In genomic region chr16:23836404-23837291, GRCh38 we compare ENCODE assay signal across 1 cellular context.
TF ChIP-seq lines count a peak whose summit lies in the region.

No MANE protein-coding gene starts in this region.

TF ChIP-seq in K562, 482 proteins besides CTCF, POLR2A, EP300 and RAD21 (continued from another document and continues in another):
- no peak for TF ChIP-seq ZNF79 (CRISPR knock-in tag; IDR thresholded peaks at IDR 0.05; ENCODE audit: low read depth)
- no peak for TF ChIP-seq U2AF1 (optimal IDR thresholded peaks at IDR 0.05; ENCODE audit: low read depth, low read length)
- 0 out of 4 replicates have a peak, but pooled peaks of 1 of the 2 experiments have one; percentile 5 for TF ChIP-seq RCOR1 (IDR thresholded peaks at IDR 0.05; ENCODE audit: borderline replicate concordance in 1 of 2, low read depth in 2 of 2, low read length in 2 of 2)
- peak; percentile 36 for TF ChIP-seq TAF9B (IDR thresholded peaks at IDR 0.05; ENCODE audit: partially characterized antibody)
- peak; percentile 58; the same call in 1 of the 2 replicates for TF ChIP-seq SMC3 (conservative IDR thresholded peaks at IDR 0.05; ENCODE audit: insufficient read depth, low read depth, low read length)
- peak; percentile 16 for TF ChIP-seq PRDM10 (IDR thresholded peaks at IDR 0.05; ENCODE audit: partially characterized antibody)
- TF ChIP-seq HNRNPL (IDR thresholded peaks at IDR 0.05; ENCODE audit: low read depth, low read length), result peak; percentile 93
- peak; percentile 49; the same call in 1 of the 2 replicates for TF ChIP-seq NFRKB (IDR thresholded peaks at IDR 0.05; ENCODE audit: low read depth)
- TF ChIP-seq ZSCAN32 (CRISPR knock-in tag; IDR thresholded peaks at IDR 0.05), result no peak
- TF ChIP-seq JUND (IDR thresholded peaks at IDR 0.05; ENCODE audit: borderline replicate concordance, low read depth, low read length), result no peak
- peak; percentile 8; the same call in 1 of the 3 replicates for TF ChIP-seq JUND (tag; IDR thresholded peaks at IDR 0.05; ENCODE audit: borderline replicate concordance, low read depth, low read length)
- peak; percentile 21; the same call in 1 of the 2 replicates for TF ChIP-seq ZBTB7A (IDR thresholded peaks at IDR 0.05; ENCODE audit: borderline replicate concordance, control insufficient read depth, low read depth, low read length)
- peak in 1 of 2 experiments; percentile 75; a peak in 1 of 4 replicates for TF ChIP-seq KDM4B (IDR thresholded peaks at IDR 0.05; ENCODE audit: borderline replicate concordance in 2 of 2, low read depth in 1 of 2)
- no peak for TF ChIP-seq DEAF1 (CRISPR knock-in tag; IDR thresholded peaks at IDR 0.05)
- peak in 1 of 2 experiments; percentile 65; a peak in 1 of 4 replicates for TF ChIP-seq SIN3A (IDR thresholded peaks at IDR 0.05; ENCODE audit: borderline replicate concordance in 2 of 2, control insufficient read depth in 1 of 2, low read depth in 2 of 2, low read length in 2 of 2)
- no peak for TF ChIP-seq ZNF143 (CRISPR knock-in tag; IDR thresholded peaks at IDR 0.05)
- TF ChIP-seq MYNN (IDR thresholded peaks at IDR 0.05), result peak; percentile 80
- TF ChIP-seq MYNN (CRISPR knock-in tag; IDR thresholded peaks at IDR 0.05), result no peak
- no peak for TF ChIP-seq CREM (IDR thresholded peaks at IDR 0.05; ENCODE audit: low read depth)
- no peak for TF ChIP-seq KAT7 (CRISPR knock-in tag; IDR thresholded peaks at IDR 0.05; ENCODE audit: borderline replicate concordance)
- TF ChIP-seq NFIC (IDR thresholded peaks at IDR 0.05), result peak; percentile 41; the same call in 1 of the 2 replicates
- peak; percentile 24; the same call in 1 of the 2 replicates for TF ChIP-seq TOE1 (IDR thresholded peaks at IDR 0.05; ENCODE audit: borderline replicate concordance)
- no peak for TF ChIP-seq TOE1 (CRISPR knock-in tag; IDR thresholded peaks at IDR 0.05; ENCODE audit: borderline replicate concordance, low read depth)
- no peak for TF ChIP-seq ZNF561 (CRISPR knock-in tag; conservative IDR thresholded peaks at IDR 0.05)
- no peak for TF ChIP-seq ZZZ3 (IDR thresholded peaks at IDR 0.05)
- no peak; the same call in 1 of the 2 replicates for TF ChIP-seq NBN (IDR thresholded peaks at IDR 0.05; ENCODE audit: low read depth)
- TF ChIP-seq ZNF830 (CRISPR knock-in tag; IDR thresholded peaks at IDR 0.05), result no peak
- TF ChIP-seq ZBTB2 (IDR thresholded peaks at IDR 0.05), result peak; percentile 55
- TF ChIP-seq NCOA1 (IDR thresholded peaks at IDR 0.05; ENCODE audit: low read depth), result no peak
- TF ChIP-seq CHD1 (IDR thresholded peaks at IDR 0.05; ENCODE audit: low read length), result peak; percentile 80
- TF ChIP-seq SPI1 (IDR thresholded peaks at IDR 0.05; ENCODE audit: borderline replicate concordance, low read depth, low read length), result peak; percentile 69
- TF ChIP-seq POLR2G (IDR thresholded peaks at IDR 0.05; ENCODE audit: low read depth, low read length), result peak; percentile 80
- no peak for TF ChIP-seq TAF15 (IDR thresholded peaks at IDR 0.05; ENCODE audit: low read depth, low read length)
- TF ChIP-seq ETV5 (CRISPR knock-in tag; IDR thresholded peaks at IDR 0.05; ENCODE audit: low read depth), result peak; percentile 66; the same call in 1 of the 2 replicates
- TF ChIP-seq KLF1 (tag; IDR thresholded peaks at IDR 0.05), result no peak
- no peak for TF ChIP-seq E2F6 (IDR thresholded peaks at IDR 0.05; ENCODE audit: borderline replicate concordance in 1 of 2, extremely low read depth in 1 of 2, insufficient read depth in 1 of 2, insufficient read length in 1 of 2, low read depth in 1 of 2, low read length in 1 of 2, poor library complexity in 1 of 2, severe bottlenecking in 1 of 2)
- no peak for TF ChIP-seq ZNF347 (CRISPR knock-in tag; IDR thresholded peaks at IDR 0.05; ENCODE audit: low read depth)
- no peak for TF ChIP-seq HLTF (IDR thresholded peaks at IDR 0.05)
- TF ChIP-seq HDAC3 (IDR thresholded peaks at IDR 0.05; ENCODE audit: borderline replicate concordance, partially characterized antibody), result peak; percentile 27
- TF ChIP-seq ZNF23 (CRISPR knock-in tag; IDR thresholded peaks at IDR 0.05), result no peak
- peak; percentile 4 for TF ChIP-seq FIP1L1 (IDR thresholded peaks at IDR 0.05; ENCODE audit: low read depth, low read length, poor library complexity, severe bottlenecking)
- 0 out of 2 replicates have a peak, but pooled peaks have one; percentile 42 for TF ChIP-seq RNF2 (IDR thresholded peaks at IDR 0.05)
- peak; percentile 8; the same call in 1 of the 2 replicates for TF ChIP-seq PHF8 (IDR thresholded peaks at IDR 0.05; ENCODE audit: borderline replicate concordance, low read length)
- no peak for TF ChIP-seq YY1 (IDR thresholded peaks at IDR 0.05; ENCODE audit: borderline replicate concordance in 1 of 3, control insufficient read depth in 1 of 3, extremely low read depth in 1 of 3, insufficient read depth in 3 of 3, insufficient read length in 1 of 3, insufficient replicate concordance in 2 of 3, low read depth in 1 of 3, low read length in 2 of 3)
- peak; percentile 15 to 44; a peak in 1 of 4 replicates for TF ChIP-seq UBTF (IDR thresholded peaks at IDR 0.05; ENCODE audit: borderline replicate concordance in 1 of 2, low read depth in 2 of 2, low read length in 2 of 2)
- peak; percentile 61 for TF ChIP-seq SMAD1 (IDR thresholded peaks at IDR 0.05; ENCODE audit: low read depth, low read length, partially characterized antibody)
- TF ChIP-seq BRF1 (IDR thresholded peaks at IDR 0.05; ENCODE audit: borderline replicate concordance, extremely low read depth, insufficient read length), result no peak
- peak; percentile 76 for TF ChIP-seq GABPA (tag; conservative IDR thresholded peaks at IDR 0.05; ENCODE audit: low read depth)
- TF ChIP-seq TCF7 (IDR thresholded peaks at IDR 0.05; ENCODE audit: borderline replicate concordance), result no peak
- TF ChIP-seq SMARCE1 (IDR thresholded peaks at IDR 0.05), result peak; percentile 56; the same call in 1 of the 2 replicates
- peak; percentile 91 for TF ChIP-seq VEZF1 (CRISPR knock-in tag; IDR thresholded peaks at IDR 0.05)
- TF ChIP-seq ZBTB5 (IDR thresholded peaks at IDR 0.05), result no peak
- no peak for TF ChIP-seq ZEB2 (IDR thresholded peaks at IDR 0.05)
- TF ChIP-seq MAZ (CRISPR knock-in tag; conservative IDR thresholded peaks at IDR 0.05 in 1 of 2, IDR thresholded peaks at IDR 0.05 in 1 of 2), result peak; percentile 35 to 68; a peak in 1 of 4 replicates
- no peak for TF ChIP-seq ZNF431 (CRISPR knock-in tag; IDR thresholded peaks at IDR 0.05)
- TF ChIP-seq BRD9 (IDR thresholded peaks at IDR 0.05; ENCODE audit: low read depth, partially characterized antibody), result peak; percentile 67
